Comparison of ENCODE assay signal across 9 cellular contexts in genomic region chr4:38489924-38490639, GRCh38.
DNase-seq lines count a peak whose midpoint lies in the region; ATAC-seq and TF ChIP-seq lines count a peak whose summit lies in the region.
"Had no signal": no experiment of that assay in that cellular context is flagged by ENCODE, and none has a peak within 500 bp of the region (broad histone marks: within the 10 kb centered on the region; RNA-seq: fewer than 3 reads in every experiment).

No MANE protein-coding gene starts in this region.

- H3K4me1 ChIP-seq in CD4-positive, alpha-beta memory T cell (ENCODE audit: insufficient read depth, low read length), result peaks cover 44% of the 10 kb centered on the region

- H3K4me3 ChIP-seq in CD4-positive, alpha-beta memory T cell (ENCODE audit: low read length in 2 of 2), result peak overlapping the region in 1 of 2 donors; percentile 24
- H3K4me3 ChIP-seq: thoracic aorta had no signal

- no peaks in the 10 kb centered on the region for H3K27me3 Mint-ChIP-seq in CD4-positive, alpha-beta memory T cell
- H3K27me3 Mint-ChIP-seq in nephron (ENCODE audit: low read depth), result no peaks in the 10 kb centered on the region

- H3K27me3 ChIP-seq in CD4-positive, alpha-beta memory T cell (ENCODE audit: insufficient read depth, low read length), result no peaks in the 10 kb centered on the region

- H3K27ac Mint-ChIP-seq in CD4-positive, alpha-beta memory T cell, result peak overlapping the region; percentile 86 to 94 (median 93)
- peak overlapping the region; percentile 73 to 89 (median 82) for H3K27ac Mint-ChIP-seq in nephron

- no peaks in the 10 kb centered on the region for H3K36me3 ChIP-seq in CD4-positive, alpha-beta memory T cell (ENCODE audit: insufficient read depth, low read length)
- H3K36me3 ChIP-seq: thoracic aorta had no signal

- no peaks in the 10 kb centered on the region for H3K36me3 Mint-ChIP-seq in CD4-positive, alpha-beta memory T cell
- no peaks in the 10 kb centered on the region for H3K36me3 Mint-ChIP-seq in nephron (ENCODE audit: low read depth)

- ATAC-seq in HG02642 (IDR thresholded peaks at IDR 0.05; ENCODE audit: poor library complexity, unreplicated experiment) (no peak), HG02938 (IDR thresholded peaks at IDR 0.05; ENCODE audit: unreplicated experiment) (no peak), HG02588 (IDR thresholded peaks at IDR 0.05; ENCODE audit: unreplicated experiment) (no peak)

- H3K4me3 Mint-ChIP-seq in CD4-positive, alpha-beta memory T cell, result peak overlapping the region; percentile 51 to 86 (median 76)
- no peak overlapping the region for H3K4me3 Mint-ChIP-seq in nephron

- CTCF ChIA-PET in CD4-positive, alpha-beta memory T cell (lab: Charles Lee; ENCODE audit: partially characterized antibody), result interaction anchor here (1.1 to 1.4 kb wide), 3 partner anchors 19 to 311 kb away, joined by 3 to 4 read pairs (median 3); no protein-coding TSS in a partner anchor

- H3K9me3 Mint-ChIP-seq in CD4-positive, alpha-beta memory T cell, result peaks cover 0 to 1% (median 0%) of the 10 kb centered on the region in 8 donors
- H3K9me3 Mint-ChIP-seq in nephron, result no peaks in the 10 kb centered on the region

- peaks cover 30 to 45% (median 34%) of the 10 kb centered on the region in 4 donors for H3K4me1 Mint-ChIP-seq in CD4-positive, alpha-beta memory T cell
- peaks cover 19% of the 10 kb centered on the region for H3K4me1 Mint-ChIP-seq in nephron

- H3K27ac ChIP-seq in CD4-positive, alpha-beta memory T cell (ENCODE audit: low read depth, low read length), result peak overlapping the region; percentile 19
- peak overlapping the region; percentile 27 for H3K27ac ChIP-seq in epithelial cell of prostate

- peak in 4 of 5 donors; percentile 22 to 40 (median 34) for DNase-seq in CD4-positive, alpha-beta memory T cell
- DNase-seq in SK-N-DZ (ENCODE audit: low spot score) (peak; percentile 12), epithelial cell of prostate (ENCODE audit: low read depth, low spot score) (peak; percentile 2)
- DNase-seq in effector CD4-positive, alpha-beta T cell, result no peak

- POLR2A ChIA-PET in CD4-positive, alpha-beta memory T cell (lab: Charles Lee; ENCODE audit: partially characterized antibody), result interaction anchor here (0.8 to 4.0 kb wide), 12 partner anchors 13 to 177 kb away, joined by 3 to 48 read pairs (median 4); no protein-coding TSS in a partner anchor

- TF ChIP-seq CTCF in nephron (IDR thresholded peaks at IDR 0.05; ENCODE audit: unreplicated experiment in 3 of 3), result no peak

- no peaks in the 10 kb centered on the region for H3K9me3 ChIP-seq in CD4-positive, alpha-beta memory T cell (ENCODE audit: control insufficient read depth in 1 of 2, low read length in 2 of 2)
- H3K9me3 ChIP-seq: thoracic aorta had no signal

- intact Hi-C loops in CD4-positive, alpha-beta memory T cell (cut with micrococcal nuclease), result loop anchor here (2.0 kb wide), 1 partner anchor 19 kb away; no protein-coding TSS in a partner anchor

Comparison
In these comparisons a context has a peak if more than half of its experiments do, and no peak if none do; other contexts are left out.
1. H3K4me3 Mint-ChIP-seq: peak in CD4-positive, alpha-beta memory T cell (8 of 8); none in nephron (0 of 3).